9 cellular contexts compared by ENCODE assay signal in genomic region chr3:194300392-194300758, GRCh38. TPM values are rescaled to one million over a fixed set of nuclear protein-coding genes. Genes with fewer than 3 reads are reported as not detected.
DNase-seq lines count a peak whose midpoint lies in the region; ATAC-seq, FAIRE-seq and TF ChIP-seq lines count a peak whose summit lies in the region.
"Had no signal": no experiment of that assay in that cellular context is flagged by ENCODE, and none has a peak within 500 bp of the region (broad histone marks: within the 10 kb centered on the region; RNA-seq: fewer than 3 reads in every experiment).

No MANE protein-coding gene starts in this region.

- H3K4me1 ChIP-seq in BE2C (peaks cover 23% of the 10 kb centered on the region), neuronal stem cell (ENCODE audit: control insufficient read depth in 2 of 2, insufficient read depth in 1 of 2, low read depth in 1 of 2, low read length in 2 of 2) (peaks cover 12 to 14% of the 10 kb centered on the region in 2 donors), small intestine (ENCODE audit: control insufficient read depth in 2 of 2, insufficient read depth in 1 of 2, low read depth in 1 of 2, low read length in 1 of 2) (no peaks in the 10 kb centered on the region)

- H3K27ac ChIP-seq in neuronal stem cell (replicated peaks; ENCODE audit: low read length) (no peak overlapping the region), small intestine (ENCODE audit: low read depth in 1 of 2, low read length in 1 of 2) (peak overlapping the region in 1 of 2 donors; percentile 52)

- H2BK12ac ChIP-seq in neuronal stem cell (ENCODE audit: low read length): no peak overlapping the region

- FAIRE-seq in small intestine (lab: Jason Lieb, UNC): no peak

- H3K9me3 ChIP-seq in BE2C (no peaks in the 10 kb centered on the region), neuronal stem cell (replicated peaks in 1 of 2; ENCODE audit: control insufficient read depth in 2 of 2, insufficient read depth in 1 of 2, low read depth in 1 of 2, low read length in 2 of 2) (peaks cover 0 to 4% of the 10 kb centered on the region in 2 donors), small intestine (ENCODE audit: control insufficient read depth, low read depth) (no peaks in the 10 kb centered on the region)

- peak; percentile 42 for TF ChIP-seq CTCF in BE2C (IDR thresholded peaks at IDR 0.05; ENCODE audit: low read depth, low read length)

- H3K4ac ChIP-seq in neuronal stem cell (ENCODE audit: low read length): no peak overlapping the region

- H2BK120ac ChIP-seq in neuronal stem cell (ENCODE audit: low read depth, low read length): no peak overlapping the region

- no peak overlapping the region for H4K8ac ChIP-seq in neuronal stem cell (ENCODE audit: low read depth, low read length)

- H3K4me2 ChIP-seq in neuronal stem cell (ENCODE audit: insufficient read depth, low read length, poor library complexity, severe bottlenecking): no peak overlapping the region

- no CpG with 5 or more reads among the region's 12 CpGs for WGBS in neuronal stem cell (ENCODE audit: extremely low coverage in 2 of 2, insufficient read length in 2 of 2, insufficient replicate concordance in 1 of 2), 2 donors
- 77 to 81% (median 79%) methylated on average over 12 of the region's 12 CpGs for WGBS in small intestine, 3 donors

- peak overlapping the region; percentile 6 for H3K18ac ChIP-seq in neuronal stem cell (ENCODE audit: low read length)

- ATAC-seq in Right ventricle myocardium inferior: peak; percentile 85

- H3K36me3 ChIP-seq in BE2C (no peaks in the 10 kb centered on the region), neuronal stem cell (replicated peaks in 1 of 2; ENCODE audit: control insufficient read depth in 2 of 2, insufficient read depth in 2 of 2, low read length in 2 of 2) (no peaks in the 10 kb centered on the region), small intestine (ENCODE audit: control insufficient read depth in 2 of 2, insufficient read depth in 2 of 2, low read length in 2 of 2) (no peaks in the 10 kb centered on the region)

- H3K79me1 ChIP-seq in neuronal stem cell (ENCODE audit: low read depth, low read length): no peaks in the 10 kb centered on the region

- H3K27me3 ChIP-seq in BE2C (no peaks in the 10 kb centered on the region), neuronal stem cell (ENCODE audit: control insufficient read depth in 3 of 3, insufficient read depth in 3 of 3, low read depth in 1 of 3, low read length in 3 of 3) (peaks cover 0 to 12% (median 0%) of the 10 kb centered on the region in 3 experiments), small intestine (ENCODE audit: control insufficient read depth in 2 of 2, insufficient read depth in 2 of 2, low read length in 2 of 2) (no peaks in the 10 kb centered on the region)

- intact Hi-C loops in Right ventricle myocardium inferior (cut with DNase I): no loop called here

- no peak overlapping the region for H3K4me3 ChIP-seq in BE2C (ENCODE audit: low read depth, low read length)
- H3K4me3 ChIP-seq in neuronal stem cell (ENCODE audit: low read length in 2 of 2): no peak overlapping the region
- H3K4me3 ChIP-seq in small intestine (ENCODE audit: low read depth in 1 of 2, low read length in 2 of 2): no peak overlapping the region

- no peak overlapping the region for H4K91ac ChIP-seq in neuronal stem cell (ENCODE audit: low read depth, low read length, poor library complexity)

- no peak overlapping the region for H2AK5ac ChIP-seq in neuronal stem cell (ENCODE audit: low read depth, low read length)

- peak overlapping the region; percentile 25 for H2AFZ ChIP-seq in neuronal stem cell (ENCODE audit: low read length)

- H3K14ac ChIP-seq in neuronal stem cell (ENCODE audit: low read length): no peak overlapping the region

- DNase-seq in BE2C: peak; percentile 91
- peak; percentile 92 for DNase-seq in RPMI7951 (ENCODE audit: low read depth)
- peak; percentile 82 for DNase-seq in Right ventricle myocardium inferior (ENCODE audit: missing footprints)
- DNase-seq in neuronal stem cell (ENCODE audit: low spot score): no peak
- DNase-seq in NCI-H2171 treated with DMSO at 0.1 percent for 48 hours (lab: John Stamatoyannopoulos, UW): no peak
- DNase-seq in NCI-H2171 (lab: John Stamatoyannopoulos, UW): no peak
- no peak for DNase-seq in HUDEP-2 (lab: John Stamatoyannopoulos, UW; ENCODE audit: unreplicated experiment in 76 of 76)
- no peak for DNase-seq in small intestine
- DNase-seq: activated CD8-positive, alpha-beta memory T cell treated with anti-CD3 and anti-CD28 coated beads, Interleukin-2, amount 50 U/mL, for 4 hours had no signal

- no peak overlapping the region for H3K23ac ChIP-seq in neuronal stem cell (ENCODE audit: low read depth, low read length, poor library complexity)

- no peak overlapping the region for H3K9ac ChIP-seq in neuronal stem cell (ENCODE audit: low read depth, low read length, poor library complexity)

- H2BK15ac ChIP-seq in neuronal stem cell (ENCODE audit: low read length): no peak overlapping the region

- H2BK5ac ChIP-seq in neuronal stem cell (ENCODE audit: low read length): no peak overlapping the region

RNA-seq across cellular contexts. Expression of gene CPN2, which starts 50.8 kb away (rescaled TPM):
- not detected for polyA plus RNA-seq in BE2C (2012; ENCODE audit: insufficient read depth, insufficient read length, low read depth)
- total RNA-seq in RPMI7951 (2014; rRNA removed; shearing (Covaris generic)): 0.10 TPM in 1 of 2 replicates, not detected in the other
- total RNA-seq in Right ventricle myocardium inferior: 2.3 TPM
- not detected for polyA plus RNA-seq in neuronal stem cell (2013, experiment 1 of 2)
- polyA plus RNA-seq in neuronal stem cell (2013, experiment 2 of 2): not detected
- not detected for polyA plus RNA-seq in small intestine

Comparison
In these comparisons a context has a peak if more than half of its experiments do, and no peak if none do; other contexts are left out.
1. DNase-seq: peak in BE2C (single experiment), RPMI7951 (single experiment) and Right ventricle myocardium inferior (single experiment); none in neuronal stem cell (single experiment), NCI-H2171 treated with DMSO at 0.1 percent for 48 hours (single experiment), NCI-H2171 (single experiment), HUDEP-2 (0 of 76) and small intestine (single experiment).